In genomic region chr20:13821876-13822275, GRCh38 we compare ENCODE assay signal across 19 cellular contexts. TPM values are rescaled to one million over a fixed set of nuclear protein-coding genes. Genes with fewer than 3 reads are reported as not detected.
DNase-seq lines count a peak whose midpoint lies in the region; ATAC-seq and TF ChIP-seq lines count a peak whose summit lies in the region.
"Had no signal": no experiment of that assay in that cellular context is flagged by ENCODE, and none has a peak within 500 bp of the region (broad histone marks: within the 10 kb centered on the region; RNA-seq: fewer than 3 reads in every experiment).

No MANE protein-coding gene starts in this region.

- H4K20me1 ChIP-seq in neural progenitor cell (ENCODE audit: low read depth) = no peaks in the 10 kb centered on the region

- H3K79me2 ChIP-seq in neural progenitor cell (ENCODE audit: low read depth) = no peaks in the 10 kb centered on the region

- H3K36me3 Mint-ChIP-seq in neural progenitor cell = peaks cover 4% of the 10 kb centered on the region
- H3K36me3 Mint-ChIP-seq: IgD-negative memory B cell had no signal

- H3K4me1 ChIP-seq in psoas muscle (peaks cover 4% of the 10 kb centered on the region), neural progenitor cell (no peaks in the 10 kb centered on the region), uterus (no peaks in the 10 kb centered on the region)
- H3K4me1 ChIP-seq: adrenal gland, testis had no signal

- H2AFZ ChIP-seq in neural progenitor cell (replicated peaks) = no peak overlapping the region

- peak in 3 of 4 donors; percentile 29 to 38 (median 33) for ATAC-seq in psoas muscle
- ATAC-seq: activated CD4-positive, CD25-positive, alpha-beta regulatory T cell treated with anti-CD3 and anti-CD28 coated beads, Interleukin-2, amount 50 U/mL, for 24 hours; T-helper 17 cell had no signal

- TF ChIP-seq CTCF in cardiac fibroblast (IDR thresholded peaks at IDR 0.05; ENCODE audit: low read depth, low read length) (no peak), psoas muscle (IDR thresholded peaks at IDR 0.05) (no peak), neural progenitor cell (IDR thresholded peaks at IDR 0.05) (no peak), uterus (IDR thresholded peaks at IDR 0.05) (no peak)

- no peak overlapping the region for H3K27ac Mint-ChIP-seq in neural progenitor cell
- H3K27ac Mint-ChIP-seq: activated T-helper 2 cell treated with anti-CD3 and anti-CD28 coated beads, Interferon-gamma antibody, Interleukin-2, Interleukin-4, amounts not matched to agents 10 μg/mL and 5 μg/mL and 100 μg/mL, durations not matched to agents 14 hours and 24 hours and 36 hours; IgD-negative memory B cell; T-helper 17 cell had no signal

- no peak overlapping the region for H3K4me2 ChIP-seq in neural progenitor cell
- H3K4me2 ChIP-seq: BLaER1 treated with 17β-estradiol and CSF1 and Interleukin-3, amounts not matched to agents 10 nM and 100 nM had no signal

- H3K4me3 ChIP-seq in cardiac fibroblast (replicated peaks in 1 of 2; ENCODE audit: low read depth in 2 of 2, low read length in 2 of 2) = no peak overlapping the region
- H3K4me3 ChIP-seq in psoas muscle = no peak overlapping the region
- H3K4me3 ChIP-seq in neural progenitor cell = no peak overlapping the region
- no peak overlapping the region for H3K4me3 ChIP-seq in uterus
- H3K4me3 ChIP-seq: adrenal gland; BLaER1 treated with 17β-estradiol and CSF1 and Interleukin-3, amounts not matched to agents 10 nM and 100 nM; left ventricle myocardium inferior; skin epidermis; testis had no signal

- H3K27ac ChIP-seq in psoas muscle (no peak overlapping the region), neural progenitor cell (no peak overlapping the region), uterus (no peak overlapping the region)
- H3K27ac ChIP-seq: adrenal gland; BLaER1 treated with 17β-estradiol and CSF1 and Interleukin-3, amounts not matched to agents 10 nM and 100 nM; left ventricle myocardium inferior; skin epidermis; testis had no signal

- WGBS in psoas muscle, 3 donors = 78 to 91% (median 80%) methylated on average over 7 of the region's 7 CpGs

- DNase-seq in EL (peak; percentile 10), NOMO-1 (lab: John Stamatoyannopoulos, UW; ENCODE audit: unreplicated experiment in 2 of 2) (peak; percentile 20 to 73), cardiac fibroblast (ENCODE audit: low read depth in 2 of 2) (peak; percentile 7 to 19), psoas muscle (no peak), neural progenitor cell (ENCODE audit: low spot score) (no peak), NCI-H2196 treated with DMSO at 0.1 percent for 48 hours (lab: John Stamatoyannopoulos, UW; ENCODE audit: unreplicated experiment) (no peak), uterus (no peak), iPS-NIHi11 (ENCODE audit: low spot score) (no peak)
- DNase-seq: adrenal gland, DMS 273 treated with DMSO at 0.1 percent for 48 hours, left ventricle myocardium inferior, NCI-H1105, T-helper 17 cell, testis had no signal

- intact Hi-C loops in psoas muscle (cut with DNase I) = loop anchor here (2.0 to 5.0 kb wide), 4 partner anchors 35 to 233 kb away; partner anchors contain the start of gene MACROD2 (in 1 of the 2)
- intact Hi-C loops in uterus (cut with DNase I; ENCODE audit: low total_unique reads) = loop anchor here (5.0 kb wide), 1 partner anchor 230 kb away; no protein-coding TSS in a partner anchor

- H3K9me3 ChIP-seq in psoas muscle = peaks cover 6% of the 10 kb centered on the region
- no peaks in the 10 kb centered on the region for H3K9me3 ChIP-seq in neural progenitor cell (ENCODE audit: low read depth)
- H3K9me3 ChIP-seq in uterus = no peaks in the 10 kb centered on the region
- H3K9me3 ChIP-seq: adrenal gland; BLaER1 treated with 17β-estradiol and CSF1 and Interleukin-3, amounts not matched to agents 10 nM and 100 nM; testis had no signal

- no peak overlapping the region for H3K4me3 Mint-ChIP-seq in neural progenitor cell
- H3K4me3 Mint-ChIP-seq: IgD-negative memory B cell, T-helper 17 cell had no signal

- no peaks in the 10 kb centered on the region for H3K4me1 Mint-ChIP-seq in neural progenitor cell
- H3K4me1 Mint-ChIP-seq: IgD-negative memory B cell had no signal

- no peaks in the 10 kb centered on the region for H3K9me3 Mint-ChIP-seq in neural progenitor cell
- H3K9me3 Mint-ChIP-seq: activated T-helper 2 cell treated with anti-CD3 and anti-CD28 coated beads, Interferon-gamma antibody, Interleukin-2, Interleukin-4, amounts not matched to agents 10 μg/mL and 5 μg/mL and 100 μg/mL, durations not matched to agents 14 hours and 24 hours and 36 hours; IgD-negative memory B cell had no signal

- no peaks in the 10 kb centered on the region for H3K27me3 ChIP-seq in psoas muscle (ENCODE audit: insufficient read depth in 3 of 3, low read length in 2 of 3)
- H3K27me3 ChIP-seq in neural progenitor cell = no peaks in the 10 kb centered on the region
- H3K27me3 ChIP-seq in uterus = no peaks in the 10 kb centered on the region
- H3K27me3 ChIP-seq: adrenal gland; BLaER1 treated with 17β-estradiol and CSF1 and Interleukin-3, amounts not matched to agents 10 nM and 100 nM; testis had no signal

- no peaks in the 10 kb centered on the region for H3F3A ChIP-seq in neural progenitor cell (ENCODE audit: low read depth)

- TF ChIP-seq POLR2A in uterus (IDR thresholded peaks at IDR 0.05) = no peak

- no peak overlapping the region for H3K9ac ChIP-seq in neural progenitor cell
- H3K9ac ChIP-seq: BLaER1 treated with 17β-estradiol and CSF1 and Interleukin-3, amounts not matched to agents 10 nM and 100 nM had no signal

- H3K27me3 Mint-ChIP-seq in neural progenitor cell (ENCODE audit: insufficient read depth, low read depth) = peaks cover 2% of the 10 kb centered on the region
- H3K27me3 Mint-ChIP-seq: IgD-negative memory B cell had no signal

- H3K36me3 ChIP-seq in psoas muscle (ENCODE audit: insufficient read depth in 1 of 2, low read depth in 1 of 2) (peaks cover 2 to 24% of the 10 kb centered on the region in 2 donors), neural progenitor cell (no peaks in the 10 kb centered on the region), uterus (no peaks in the 10 kb centered on the region)

RNA-seq across cellular contexts. Expression of gene NDUFAF5, which starts 37.0 kb away (rescaled TPM):
- total RNA-seq in psoas muscle (10 to 100 TPM; 28.2 to 49.7 (median 44.2) TPM), neural progenitor cell (ENCODE audit: low replicate concordance) (16.9 and 29.3 TPM in 2 replicates), uterus (10 to 100 TPM in 3 of 4 donors, 1 to 10 TPM in 1; 8.2 to 38.0 (median 24.3) TPM)
- 10 to 100 TPM; 32.5 to 44.4 (median 39.7) TPM for polyA plus RNA-seq in psoas muscle

RNA-seq across cellular contexts. Expression of gene ESF1, which starts 37.2 kb away (rescaled TPM):
- 10 to 100 TPM; 15.1 to 22.8 (median 19.5) TPM for total RNA-seq in psoas muscle
- 10 to 100 TPM in 2 of 3 donors, 1 to 10 TPM in 1; 9.0 to 20.7 (median 12.5) TPM for polyA plus RNA-seq in psoas muscle
- 14.8 and 29.1 TPM in 2 replicates for total RNA-seq in neural progenitor cell (ENCODE audit: low replicate concordance)
- total RNA-seq in uterus = 10 to 100 TPM in 2 of 4 donors, 1 to 10 TPM in 2; 3.1 to 18.0 (median 13.2) TPM

Comparison
In these comparisons a context has a peak if more than half of its experiments do, and no peak if none do; other contexts are left out.
1. DNase-seq: peak in EL (single experiment), NOMO-1 (2 of 2) and cardiac fibroblast (2 of 2); none in psoas muscle (0 of 2), neural progenitor cell (single experiment), NCI-H2196 treated with DMSO at 0.1 percent for 48 hours (single experiment), uterus (0 of 2) and iPS-NIHi11 (single experiment).